ENCODE assay signal across 8 cellular contexts in the genomic region with DNA sequence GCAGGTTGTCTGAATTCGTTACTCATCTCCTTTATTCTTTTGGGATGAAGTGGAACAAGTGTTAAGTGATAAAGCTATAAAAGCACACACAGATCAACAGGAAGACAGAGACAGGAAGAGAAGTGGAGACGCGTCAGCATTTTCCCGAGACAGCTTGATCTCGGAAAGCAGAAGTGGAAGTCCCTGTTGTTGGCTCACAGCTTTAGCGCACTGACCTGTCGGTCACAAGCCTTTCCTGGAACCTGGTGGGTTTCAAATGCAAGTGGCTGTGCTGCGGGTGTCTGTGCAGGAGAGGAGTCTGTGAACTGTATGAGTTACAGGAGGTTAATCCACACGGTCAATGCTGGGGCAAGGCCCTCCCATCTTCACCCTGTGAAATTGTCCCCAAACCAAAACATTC.
A peak's percentile ranks its signal among the peaks of the same experiment; 100 is the strongest.
DNase-seq lines count a peak whose midpoint lies in the region; ATAC-seq, FAIRE-seq and TF ChIP-seq lines count a peak whose summit lies in the region.

No MANE protein-coding gene starts in this region.

- H3K4me3 ChIP-seq in endothelial cell of umbilical vein (replicated peaks in 1 of 3; ENCODE audit: insufficient read depth in 1 of 3, low read depth in 1 of 3, low read length in 3 of 3) (peak overlapping the region in 1 of 3 experiments; percentile 2), pancreas (no peak overlapping the region), Caco-2 (ENCODE audit: low read depth, low read length) (no peak overlapping the region)

- H3K36me3 Mint-ChIP-seq in Caco-2 (ENCODE audit: insufficient read depth, unreplicated experiment), result no peaks in the 10 kb centered on the region

- H3K27me3 ChIP-seq in endothelial cell of umbilical vein (ENCODE audit: control insufficient read depth in 2 of 2, insufficient read depth in 2 of 2, low read length in 2 of 2) (no peaks in the 10 kb centered on the region), pancreas (no peaks in the 10 kb centered on the region), Caco-2 (replicated peaks; ENCODE audit: control insufficient read depth, insufficient read depth, low read length) (no peaks in the 10 kb centered on the region)

- peaks cover 44% of the 10 kb centered on the region for H3K4me1 ChIP-seq in endothelial cell of umbilical vein (ENCODE audit: control insufficient read depth, extremely low read depth, insufficient read depth, low read length)
- peaks cover 0 to 10% (median 0%) of the 10 kb centered on the region in 3 donors for H3K4me1 ChIP-seq in pancreas
- H3K4me1 ChIP-seq in Caco-2, result peaks cover 30% of the 10 kb centered on the region

- WGBS in pancreas, 2 donors, result 82 to 85% methylated on average over 9 of the region's 9 CpGs

- H3K4me2 ChIP-seq in endothelial cell of umbilical vein (ENCODE audit: insufficient read depth, low read length), result peak overlapping the region; percentile 83

- POLR2A ChIA-PET in endothelial cell of umbilical vein (lab: Charles Lee), result interaction anchor here (1.2 kb wide), 1 partner anchor 13 kb away, joined by 4 read pairs; no protein-coding TSS in a partner anchor
- POLR2A ChIA-PET in Caco-2 (lab: Charles Lee), result no interaction called here

- no peak for TF ChIP-seq CTCF in endothelial cell of umbilical vein (IDR thresholded peaks at IDR 0.05; ENCODE audit: extremely low read depth in 1 of 2, insufficient read depth in 1 of 2, low read depth in 1 of 2, low read length in 2 of 2)
- TF ChIP-seq CTCF in pancreas (IDR thresholded peaks at IDR 0.05), result no peak
- TF ChIP-seq CTCF in Caco-2 (IDR thresholded peaks at IDR 0.05; ENCODE audit: insufficient read depth in 1 of 2, low read depth in 1 of 2, low read length in 1 of 2, severe bottlenecking in 1 of 2, unreplicated experiment in 1 of 2), result no peak

- H3K36me3 ChIP-seq in endothelial cell of umbilical vein (ENCODE audit: control insufficient read depth in 2 of 2, extremely low read depth in 1 of 2, insufficient read depth in 2 of 2, low read length in 2 of 2), result no peaks in the 10 kb centered on the region
- no peaks in the 10 kb centered on the region for H3K36me3 ChIP-seq in pancreas
- H3K36me3 ChIP-seq in Caco-2 (ENCODE audit: control insufficient read depth, insufficient read depth, low read length), result no peaks in the 10 kb centered on the region

- peaks cover 31% of the 10 kb centered on the region for H3K4me1 Mint-ChIP-seq in Caco-2 (ENCODE audit: low read depth, unreplicated experiment)

- H3K9me3 ChIP-seq in endothelial cell of umbilical vein (replicated peaks; ENCODE audit: control insufficient read depth, insufficient read depth, low read length), result no peaks in the 10 kb centered on the region
- H3K9me3 ChIP-seq in pancreas, result no peaks in the 10 kb centered on the region
- no peaks in the 10 kb centered on the region for H3K9me3 ChIP-seq in Caco-2

- no peaks in the 10 kb centered on the region for H4K20me1 ChIP-seq in endothelial cell of umbilical vein (replicated peaks; ENCODE audit: control insufficient read depth, extremely low read depth, insufficient read depth, low read length)

- H3K27ac Mint-ChIP-seq in Caco-2 (ENCODE audit: unreplicated experiment), result no peak overlapping the region

- no peaks in the 10 kb centered on the region for H3K9me3 Mint-ChIP-seq in Caco-2 (ENCODE audit: unreplicated experiment)

- H3K27ac ChIP-seq in endothelial cell of umbilical vein (ENCODE audit: insufficient read depth, low read depth, low read length) (peak overlapping the region; percentile 99), pancreas (peak overlapping the region in 2 of 4 donors; percentile 45 to 60)

- peak; percentile 88 for ATAC-seq in GM19025 (IDR thresholded peaks at IDR 0.05; ENCODE audit: low read depth, unreplicated experiment)
- ATAC-seq in HG02852 (IDR thresholded peaks at IDR 0.05; ENCODE audit: unreplicated experiment), result peak; percentile 97
- peak in 3 of 4 donors; percentile 28 to 72 (median 72) for ATAC-seq in pancreas

- no peak overlapping the region for H3K4me3 Mint-ChIP-seq in Caco-2 (ENCODE audit: unreplicated experiment)

- H3K9me1 ChIP-seq in endothelial cell of umbilical vein (replicated peaks; ENCODE audit: control insufficient read depth, extremely low read depth, insufficient read depth, low read length), result no peaks in the 10 kb centered on the region

- H2AFZ ChIP-seq in endothelial cell of umbilical vein (ENCODE audit: low read depth, low read length), result peak overlapping the region; percentile 85

- CTCF ChIA-PET in endothelial cell of umbilical vein (lab: Charles Lee) (interaction anchor here (0.6 to 1.5 kb wide), 5 partner anchors 9 to 222 kb away, joined by 3 to 18 read pairs (median 4); no protein-coding TSS in a partner anchor), Caco-2 (lab: Charles Lee) (no interaction called here)

- H3K9ac ChIP-seq in endothelial cell of umbilical vein (replicated peaks; ENCODE audit: extremely low read depth, insufficient read depth, low read length), result peak overlapping the region; percentile 21

- dilution Hi-C loops in endothelial cell of umbilical vein (cut with MboI; ENCODE audit: extremely low pct_ligation_motif_present, low sequenced_read_pairs), result no loop called here

- FAIRE-seq in endothelial cell of umbilical vein (lab: Jason Lieb, UNC) (peak; percentile 87), pancreas (lab: Jason Lieb, UNC) (no peak)

- no TSS peak for BruUV-seq in endothelial cell of umbilical vein (replicated peaks; lab: Mats Ljungman, UMichigan)
- no TSS peak for BruUV-seq in Caco-2 (replicated peaks; lab: Mats Ljungman, UMichigan)

- H3K79me2 ChIP-seq in endothelial cell of umbilical vein (ENCODE audit: control insufficient read depth, insufficient read depth, low read length), result no peaks in the 10 kb centered on the region

- intact Hi-C loops in endothelial cell of umbilical vein (cut with micrococcal nuclease) (no loop called here), pancreas (cut with DNase I) (no loop called here), Caco-2 (cut with micrococcal nuclease; ENCODE audit: unreplicated experiment) (no loop called here)

- H3K27me3 Mint-ChIP-seq in Caco-2 (ENCODE audit: insufficient read depth, unreplicated experiment), result no peaks in the 10 kb centered on the region

- DNase-seq in RPMI8226 (peak; percentile 94), endothelial cell of umbilical vein (ENCODE audit: low read depth, low spot score) (peak; percentile 82), pancreas (peak in 1 of 6 donors; percentile 58), Caco-2 (no peak), activated gamma-delta T cell (lab: John Stamatoyannopoulos, UW) (no peak), NCI-H526 treated with DMSO at 0.1 percent for 48 hours (lab: John Stamatoyannopoulos, UW) (no peak)

- peak; percentile 48 for TF ChIP-seq POLR2A in endothelial cell of umbilical vein (IDR thresholded peaks at IDR 0.05; ENCODE audit: low read depth, low read length)

TF ChIP-seq in endothelial cell of umbilical vein, 7 proteins besides CTCF, POLR2A, EP300 and RAD21:
- peak; percentile 57 for TF ChIP-seq FOS (IDR thresholded peaks at IDR 0.05; ENCODE audit: borderline replicate concordance, insufficient read depth, low read length)
- TF ChIP-seq, protein P1, sequence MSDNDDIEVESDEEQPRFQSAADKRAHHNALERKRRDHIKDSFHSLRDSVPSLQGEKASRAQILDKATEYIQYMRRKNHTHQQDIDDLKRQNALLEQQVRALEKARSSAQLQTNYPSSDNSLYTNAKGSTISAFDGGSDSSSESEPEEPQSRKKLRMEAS (IDR thresholded peaks at IDR 0.05; ENCODE audit: insufficient read depth, insufficient read length), result no peak
- no peak for TF ChIP-seq MYC (IDR thresholded peaks at IDR 0.05; ENCODE audit: low read depth, low read length)
- peak; percentile 25 for TF ChIP-seq GATA2 (IDR thresholded peaks at IDR 0.05; ENCODE audit: insufficient read depth, insufficient read length, low read depth, low read length)
- peak; percentile 42 for TF ChIP-seq POLR2AphosphoS5 (IDR thresholded peaks at IDR 0.05; ENCODE audit: insufficient read depth, low read depth, low read length)
- TF ChIP-seq EZH2 (IDR thresholded peaks at IDR 0.05; ENCODE audit: borderline replicate concordance, low read depth, low read length, severe bottlenecking), result no peak
- TF ChIP-seq JUN (IDR thresholded peaks at IDR 0.05; ENCODE audit: borderline replicate concordance, insufficient read depth, insufficient read length, low read depth), result no peak

Comparison
In these comparisons a context has a peak if more than half of its experiments do, and no peak if none do; other contexts are left out.
1. DNase-seq: peak in RPMI8226 (single experiment) and endothelial cell of umbilical vein (single experiment); none in Caco-2 (0 of 2), activated gamma-delta T cell (single experiment) and NCI-H526 treated with DMSO at 0.1 percent for 48 hours (single experiment).
2. Peak in every context shown above with its lines, with median percentiles within 50 percentile points of each other: ATAC-seq.